In the genomic region with DNA sequence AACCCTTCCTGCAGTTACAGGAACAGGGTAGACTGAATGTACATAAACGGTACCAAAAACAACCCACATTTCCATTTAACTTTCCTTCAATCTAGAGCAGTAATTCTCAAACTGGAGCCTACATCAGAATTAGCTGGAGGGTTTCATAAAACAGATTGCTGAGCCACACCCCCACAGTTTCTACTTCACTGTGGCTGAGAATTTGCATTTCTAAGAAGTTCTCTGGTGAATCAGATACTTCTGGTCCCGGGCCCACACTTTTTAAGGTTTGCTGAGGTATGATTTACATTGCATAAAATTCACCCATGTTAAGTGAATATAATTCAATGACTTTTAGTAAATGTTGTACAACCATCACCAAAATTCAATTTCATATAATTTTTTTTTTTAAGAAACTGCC, we compare ENCODE assay signal across 1 cellular context.
TF ChIP-seq lines count a peak whose summit lies in the region.

No MANE protein-coding gene starts in this region.

TF ChIP-seq in IMR-90, 13 proteins besides CTCF, POLR2A, EP300 and RAD21:
- TF ChIP-seq, protein P1, sequence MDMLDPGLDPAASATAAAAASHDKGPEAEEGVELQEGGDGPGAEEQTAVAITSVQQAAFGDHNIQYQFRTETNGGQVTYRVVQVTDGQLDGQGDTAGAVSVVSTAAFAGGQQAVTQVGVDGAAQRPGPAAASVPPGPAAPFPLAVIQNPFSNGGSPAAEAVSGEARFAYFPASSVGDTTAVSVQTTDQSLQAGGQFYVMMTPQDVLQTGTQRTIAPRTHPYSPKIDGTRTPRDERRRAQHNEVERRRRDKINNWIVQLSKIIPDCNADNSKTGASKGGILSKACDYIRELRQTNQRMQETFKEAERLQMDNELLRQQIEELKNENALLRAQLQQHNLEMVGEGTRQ (IDR thresholded peaks at IDR 0.05; ENCODE audit: low read depth, low read length): no peak
- TF ChIP-seq MXI1 (IDR thresholded peaks at IDR 0.05; ENCODE audit: borderline replicate concordance, low read depth, low read length): no peak
- no peak for TF ChIP-seq CHD1 (IDR thresholded peaks at IDR 0.05; ENCODE audit: low read depth, low read length)
- TF ChIP-seq FOS (IDR thresholded peaks at IDR 0.05; ENCODE audit: low read depth, low read length): no peak
- TF ChIP-seq MAZ (IDR thresholded peaks at IDR 0.05; ENCODE audit: borderline replicate concordance, low read depth, low read length): no peak
- no peak for TF ChIP-seq SMC3 (IDR thresholded peaks at IDR 0.05; ENCODE audit: low read depth, low read length)
- TF ChIP-seq RFX5 (IDR thresholded peaks at IDR 0.05; ENCODE audit: low read depth, low read length): no peak
- no peak for TF ChIP-seq RCOR1 (IDR thresholded peaks at IDR 0.05; ENCODE audit: insufficient replicate concordance, low read length)
- TF ChIP-seq MAFK (IDR thresholded peaks at IDR 0.05; ENCODE audit: low read depth, low read length): no peak
- TF ChIP-seq, protein P2, sequence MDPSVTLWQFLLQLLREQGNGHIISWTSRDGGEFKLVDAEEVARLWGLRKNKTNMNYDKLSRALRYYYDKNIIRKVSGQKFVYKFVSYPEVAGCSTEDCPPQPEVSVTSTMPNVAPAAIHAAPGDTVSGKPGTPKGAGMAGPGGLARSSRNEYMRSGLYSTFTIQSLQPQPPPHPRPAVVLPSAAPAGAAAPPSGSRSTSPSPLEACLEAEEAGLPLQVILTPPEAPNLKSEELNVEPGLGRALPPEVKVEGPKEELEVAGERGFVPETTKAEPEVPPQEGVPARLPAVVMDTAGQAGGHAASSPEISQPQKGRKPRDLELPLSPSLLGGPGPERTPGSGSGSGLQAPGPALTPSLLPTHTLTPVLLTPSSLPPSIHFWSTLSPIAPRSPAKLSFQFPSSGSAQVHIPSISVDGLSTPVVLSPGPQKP (IDR thresholded peaks at IDR 0.05; ENCODE audit: borderline replicate concordance, low read depth, low read length): no peak
- TF ChIP-seq BHLHE40 (IDR thresholded peaks at IDR 0.05; ENCODE audit: low read depth, low read length): no peak
- TF ChIP-seq CEBPB (IDR thresholded peaks at IDR 0.05; ENCODE audit: low read depth, low read length): no peak
- no peak for TF ChIP-seq NFE2L2 (IDR thresholded peaks at IDR 0.05; ENCODE audit: low read depth, low read length)
